In the genomic region with DNA sequence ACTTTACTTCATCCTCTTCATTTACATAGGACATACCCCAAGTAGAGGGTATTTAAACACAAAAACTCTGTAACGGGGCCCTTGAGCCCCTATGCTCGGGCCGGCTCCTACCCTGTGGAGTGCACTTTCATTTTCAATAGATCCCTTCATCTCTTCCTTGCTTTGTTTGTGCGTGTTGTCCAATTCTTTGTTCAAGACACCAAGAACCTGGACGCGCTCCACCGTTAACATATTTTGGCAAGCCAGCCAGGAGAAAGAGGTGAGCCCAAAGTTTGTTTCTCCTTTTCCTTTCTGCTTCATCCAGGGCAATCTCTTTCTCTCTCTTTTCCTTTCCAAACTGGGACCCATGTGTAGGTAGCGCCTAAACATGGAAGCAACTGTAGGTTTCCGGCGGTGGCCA, we compare ENCODE assay signal across 21 cellular contexts. TPM values are rescaled to one million over a fixed set of nuclear protein-coding genes. Genes with fewer than 3 reads are reported as not detected.
A peak's percentile ranks its signal among the peaks of the same experiment; 100 is the strongest.
DNase-seq lines count a peak whose midpoint lies in the region; ATAC-seq, FAIRE-seq and TF ChIP-seq lines count a peak whose summit lies in the region.
"Had no signal": no experiment of that assay in that cellular context is flagged by ENCODE, and none has a peak within 500 bp of the region (broad histone marks: within the 10 kb centered on the region; RNA-seq: fewer than 3 reads in every experiment).

No MANE protein-coding gene starts in this region.

- H4K91ac ChIP-seq in H1 (replicated peaks; ENCODE audit: insufficient read length, low read length): peak overlapping the region; percentile 36

- TF ChIP-seq POLR2A in H1 (IDR thresholded peaks at IDR 0.05; ENCODE audit: control extremely low read depth in 1 of 2, low read depth in 2 of 2, low read length in 2 of 2) (no peak), prostate gland (IDR thresholded peaks at IDR 0.05) (no peak)

- H2AK5ac ChIP-seq in H1 (ENCODE audit: low read depth, low read length): no peak overlapping the region

- ATAC-seq in GM23338 (peak; percentile 12; the same call in 1 of the 3 replicates), natural killer cell (no peak)
- ATAC-seq: CD8-positive, alpha-beta T cell had no signal

- no peaks in the 10 kb centered on the region for H3K36me3 ChIP-seq in GM23338 (ENCODE audit: insufficient read depth)
- H3K36me3 ChIP-seq in HUES6 (ENCODE audit: control insufficient read depth, insufficient read depth, low read length): no peaks in the 10 kb centered on the region
- H3K36me3 ChIP-seq in H1 (ENCODE audit: control insufficient read depth in 2 of 4, insufficient read depth in 4 of 4, low read length in 3 of 4): no peaks in the 10 kb centered on the region
- no peaks in the 10 kb centered on the region for H3K36me3 ChIP-seq in prostate gland
- H3K36me3 ChIP-seq: BLaER1, HAP-1 had no signal

- H3K9me3 Mint-ChIP-seq in GM23338 (peaks cover 11% of the 10 kb centered on the region), natural killer cell (no peaks in the 10 kb centered on the region)
- H3K9me3 Mint-ChIP-seq: CD8-positive, alpha-beta T cell had no signal

- DNase-seq in GM23338 (ENCODE audit: low spot score) (no peak), H1 (ENCODE audit: low read depth in 1 of 2, low spot score in 2 of 2) (no peak), prostate gland (ENCODE audit: low spot score) (peak; percentile 51), NCI-H2107 treated with DMSO at 0.1 percent for 48 hours (lab: John Stamatoyannopoulos, UW; ENCODE audit: unreplicated experiment) (no peak), natural killer cell (no peak)
- DNase-seq in activated CD8-positive, alpha-beta memory T cell treated with anti-CD3 and anti-CD28 coated beads for 24 hours: no peak
- DNase-seq: Caco-2; CD4-positive, CD25-positive, alpha-beta regulatory T cell; CD8-positive, alpha-beta T cell; DMS153; DND-41; HFFc6 had no signal

- H3K36me3 Mint-ChIP-seq in GM23338 (ENCODE audit: low read depth) (peaks cover 11% of the 10 kb centered on the region), natural killer cell (no peaks in the 10 kb centered on the region)
- H3K36me3 Mint-ChIP-seq: CD4-positive, CD25-positive, alpha-beta regulatory T cell; CD8-positive, alpha-beta T cell had no signal

- peak overlapping the region; percentile 41 for H3K4me2 ChIP-seq in GM23338
- 0 out of 4 replicates have a peak overlapping the region, but pooled peaks have one; percentile 1 to 37 for H3K4me2 ChIP-seq in H1 (ENCODE audit: insufficient read depth in 1 of 2, low read depth in 2 of 2, low read length in 2 of 2)
- H3K4me2 ChIP-seq: BLaER1 had no signal

- peak overlapping the region; percentile 54 for H2BK120ac ChIP-seq in H1 (replicated peaks; ENCODE audit: low read depth, low read length)

- 88% methylated on average over 10 of the region's 10 CpGs; no CpG with 5 or more reads in 1 of the 2 experiments for WGBS in H1 (ENCODE audit: extremely low coverage in 1 of 2, insufficient coverage in 1 of 2, insufficient read length in 1 of 2, insufficient replicate concordance in 2 of 2, low coverage in 1 of 2, low lambda C conversion rate in 2 of 2, missing lambda C conversion rate in 1 of 2), 2 experiments
- 44% methylated on average over 10 of the region's 10 CpGs for WGBS in prostate gland

- no peak overlapping the region for H2BK12ac ChIP-seq in H1 (ENCODE audit: low read depth, low read length)

- H3K4me3 ChIP-seq in GM23338: no peak overlapping the region
- no peak overlapping the region for H3K4me3 ChIP-seq in HUES6 (ENCODE audit: low read depth, low read length)
- H3K4me3 ChIP-seq in H1 (ENCODE audit: extremely low read depth in 1 of 4, insufficient read depth in 2 of 4, low read depth in 3 of 4, low read length in 4 of 4): no peak overlapping the region
- no peak overlapping the region for H3K4me3 ChIP-seq in prostate gland
- H3K4me3 ChIP-seq: BLaER1, HAP-1 had no signal

- no peak overlapping the region for H4K5ac ChIP-seq in H1 (ENCODE audit: insufficient read length, low read depth, low read length)

- H3K27ac Mint-ChIP-seq in GM23338 (0 out of 2 replicates have a peak overlapping the region, but pooled peaks have one; percentile 2), natural killer cell (no peak overlapping the region)
- H3K27ac Mint-ChIP-seq: B cell; CD4-positive, CD25-positive, alpha-beta regulatory T cell; CD8-positive, alpha-beta T cell; HFFc6 had no signal

- no peaks in the 10 kb centered on the region for H3K27me3 ChIP-seq in GM23338 (ENCODE audit: insufficient read depth)
- H3K27me3 ChIP-seq in HUES6 (ENCODE audit: control insufficient read depth, insufficient read depth, low read length): no peaks in the 10 kb centered on the region
- no peaks in the 10 kb centered on the region for H3K27me3 ChIP-seq in H1 (replicated peaks in 1 of 4; ENCODE audit: control insufficient read depth in 3 of 4, extremely low read depth in 1 of 4, insufficient read depth in 3 of 4, low read length in 3 of 4)
- H3K27me3 ChIP-seq in prostate gland (replicated peaks; ENCODE audit: insufficient read depth): no peaks in the 10 kb centered on the region
- H3K27me3 ChIP-seq: BLaER1 had no signal

- no peak overlapping the region for H3K9ac ChIP-seq in HUES6 (ENCODE audit: low read length)
- H3K9ac ChIP-seq in H1 (replicated peaks in 1 of 4; ENCODE audit: extremely low read depth in 1 of 4, low read depth in 3 of 4, low read length in 3 of 4): no peak overlapping the region
- H3K9ac ChIP-seq: BLaER1 had no signal

- no peak overlapping the region for H3K4ac ChIP-seq in H1 (replicated peaks; ENCODE audit: insufficient read length, low read depth, low read length)

- no peaks in the 10 kb centered on the region for H3K9me2 ChIP-seq in GM23338 (ENCODE audit: insufficient read depth)

- H3K23me2 ChIP-seq in H1 (ENCODE audit: low read depth, low read length): no peaks in the 10 kb centered on the region

- H3K4me1 Mint-ChIP-seq in GM23338: peaks cover 58% of the 10 kb centered on the region
- H3K4me1 Mint-ChIP-seq in natural killer cell: peaks cover 0 to 7% of the 10 kb centered on the region in 2 donors
- H3K4me1 Mint-ChIP-seq: B cell; CD4-positive, CD25-positive, alpha-beta regulatory T cell had no signal

- H4K20me1 ChIP-seq in GM23338 (replicated peaks; ENCODE audit: insufficient read depth): no peaks in the 10 kb centered on the region
- H4K20me1 ChIP-seq in H1 (replicated peaks in 1 of 2; ENCODE audit: control insufficient read depth in 1 of 2, insufficient read depth in 2 of 2, low read length in 2 of 2): no peaks in the 10 kb centered on the region
- H4K20me1 ChIP-seq: BLaER1 had no signal

- no peak overlapping the region for H3K18ac ChIP-seq in H1 (ENCODE audit: extremely low read depth, low read length)

- TF ChIP-seq CTCF in GM23338 (conservative IDR thresholded peaks at IDR 0.05; ENCODE audit: low read depth in 2 of 2): no peak
- TF ChIP-seq CTCF in H1 (IDR thresholded peaks at IDR 0.05; ENCODE audit: control extremely low read depth in 1 of 3, insufficient read depth in 1 of 3, low read depth in 1 of 3, low read length in 3 of 3): no peak
- no peak for TF ChIP-seq CTCF in prostate gland (IDR thresholded peaks at IDR 0.05)
- no peak for TF ChIP-seq CTCF in natural killer cell (IDR thresholded peaks at IDR 0.05)

- H2BK20ac ChIP-seq in H1 (ENCODE audit: low read length): no peak overlapping the region

- POLR2A ChIA-PET in H1 (lab: Charles Lee; ENCODE audit: partially characterized antibody): interaction anchor here (1.1 to 1.9 kb wide), 3 partner anchors 8 to 28 kb away, joined by 3 to 7 read pairs (median 3); no protein-coding TSS in a partner anchor

- H2BK5ac ChIP-seq in H1 (ENCODE audit: low read depth, low read length): no peak overlapping the region

- peak overlapping the region; percentile 5; the same call in 1 of the 2 replicates for H3K27ac ChIP-seq in GM23338 (ENCODE audit: low read depth)
- H3K27ac ChIP-seq in HUES6 (ENCODE audit: low read depth, low read length): peak overlapping the region; percentile 32; the same call in 1 of the 2 replicates
- no peak overlapping the region; the same call in 1 of the 2 replicates for H3K27ac ChIP-seq in H1 (ENCODE audit: low read depth, low read length)
- H3K27ac ChIP-seq in prostate gland: peak overlapping the region; percentile 42 to 67
- H3K27ac ChIP-seq: 22Rv1, BLaER1, C4-2B had no signal

- no peaks in the 10 kb centered on the region for H3K79me2 ChIP-seq in GM23338 (replicated peaks; ENCODE audit: insufficient read depth)
- no peaks in the 10 kb centered on the region for H3K79me2 ChIP-seq in H1 (ENCODE audit: control insufficient read depth in 1 of 2, insufficient read depth in 2 of 2, low read length in 2 of 2)

- H3K14ac ChIP-seq in H1 (ENCODE audit: insufficient read length): no peak overlapping the region

- no peak overlapping the region for H2BK15ac ChIP-seq in H1 (ENCODE audit: low read length)

- H3K23ac ChIP-seq in H1 (ENCODE audit: insufficient read length): no peak overlapping the region

- no peak overlapping the region for H4K8ac ChIP-seq in H1 (ENCODE audit: extremely low read depth, insufficient read depth, low read length)

- peaks cover 8% of the 10 kb centered on the region for H3K27me3 Mint-ChIP-seq in GM23338 (ENCODE audit: insufficient read depth, low read depth, poor library complexity)
- H3K27me3 Mint-ChIP-seq in natural killer cell (ENCODE audit: low read depth in 2 of 2): peaks cover 16 to 46% of the 10 kb centered on the region in 2 donors

- H3F3A ChIP-seq in GM23338 (replicated peaks; ENCODE audit: low read depth): no peaks in the 10 kb centered on the region

- peaks cover 46% of the 10 kb centered on the region for H3K4me1 ChIP-seq in GM23338 (ENCODE audit: insufficient read depth)
- peaks cover 64% of the 10 kb centered on the region for H3K4me1 ChIP-seq in HUES6 (ENCODE audit: control insufficient read depth, insufficient read depth, low read length)
- H3K4me1 ChIP-seq in H1 (replicated peaks in 1 of 4; ENCODE audit: control insufficient read depth in 3 of 4, insufficient read depth in 4 of 4, low read length in 3 of 4): peaks cover 7 to 26% (median 15%) of the 10 kb centered on the region in 4 experiments
- H3K4me1 ChIP-seq in prostate gland (replicated peaks): peaks cover 5% of the 10 kb centered on the region
- H3K4me1 ChIP-seq: Caco-2, HAP-1 had no signal

- TF ChIP-seq RAD21 in H1 (IDR thresholded peaks at IDR 0.05 in 1 of 2, conservative IDR thresholded peaks at IDR 0.05 in 1 of 2; ENCODE audit: low read depth in 2 of 2, low read length in 2 of 2): no peak

- intact Hi-C loops in prostate gland (cut with DNase I) (no loop called here), natural killer cell (cut with micrococcal nuclease) (no loop called here)

- no peaks in the 10 kb centered on the region for H3K79me1 ChIP-seq in H1 (ENCODE audit: low read depth, low read length)

- no peak for FAIRE-seq in H1 (lab: Jason Lieb, UNC)
- FAIRE-seq: A204.1, G401.6, GM12892 had no signal

- H3K56ac ChIP-seq in H1 (replicated peaks; ENCODE audit: insufficient read length, low read depth, low read length): no peak overlapping the region

- H2AFZ ChIP-seq in GM23338 (no peak overlapping the region), H1 (ENCODE audit: low read length) (no peak overlapping the region)

- no peak for TF ChIP-seq EP300 in H1 (IDR thresholded peaks at IDR 0.05; ENCODE audit: borderline replicate concordance in 1 of 2, low read depth in 2 of 2, low read length in 2 of 2)

- H3K4me3 Mint-ChIP-seq in GM23338 (no peak overlapping the region), natural killer cell (no peak overlapping the region)
- H3K4me3 Mint-ChIP-seq: B cell; CD4-positive, CD25-positive, alpha-beta regulatory T cell; CD8-positive, alpha-beta T cell; HFFc6 had no signal

- CTCF ChIA-PET in H1 (lab: Charles Lee; ENCODE audit: partially characterized antibody): interaction anchor here (1.8 to 7.3 kb wide), 2 partner anchors 14 to 136 kb away, joined by 7 to 59 read pairs; no protein-coding TSS in a partner anchor

- peaks cover 11% of the 10 kb centered on the region for H3K9me3 ChIP-seq in HUES6 (ENCODE audit: control insufficient read depth, insufficient read depth, low read depth, low read length)
- peaks cover 5 to 8% of the 10 kb centered on the region in 2 experiments; a peak in 3 of 4 replicates for H3K9me3 ChIP-seq in H1 (ENCODE audit: insufficient read depth in 2 of 2, low read depth in 1 of 2, low read length in 1 of 2)
- H3K9me3 ChIP-seq in prostate gland: no peaks in the 10 kb centered on the region
- H3K9me3 ChIP-seq: Caco-2, HAP-1 had no signal

RNA-seq across cellular contexts. Expression of a gene that starts 26.0 kb away (rescaled TPM):
- total RNA-seq in GM23338 (2014; rRNA removed; shearing (Covaris generic)): 48.8 and 75.0 TPM in 2 replicates
- polyA plus RNA-seq in GM23338 (2016; fragmentation: Nextera tagmentation; extraction: Ambion mirVana) (41.1 and 46.3 TPM in 2 replicates), H1 (2011; rRNA removed) (58.9 and 75.1 TPM in 2 replicates)
- 25.8 and 26.4 TPM in 2 replicates for total RNA-seq in H1 (2021; fragmentation: NEBNext Ultra II Directional; extraction: Animal tissue kit (Norgen Biotek cat#: 25700))
- 79.1 TPM for polyA plus RNA-seq in H1 (2011; cell fraction: cytosol; rRNA removed)
- polyA plus RNA-seq in H1 (2011; cell fraction: nucleus; rRNA removed): 28.9 TPM
- 33.0 to 61.3 TPM (median 43.3 TPM) in 4 replicates for polyA plus RNA-seq in H1 (2012, experiment 1 of 2)
- 15.1 TPM for polyA plus RNA-seq in H1 (2012, experiment 2 of 2)
- polyA plus RNA-seq in H1 (2013, experiment 1 of 2): 24.6 TPM
- polyA plus RNA-seq in H1 (2013, experiment 2 of 2): 28.6 TPM
- polyA minus RNA-seq in H1 (2011; rRNA and poly(A)+ RNA removed): 13.6 and 20.7 TPM in 2 replicates
- 33.6 TPM for polyA minus RNA-seq in H1 (2011; cell fraction: cytosol; rRNA and poly(A)+ RNA removed)
- polyA minus RNA-seq in H1 (2011; cell fraction: nucleus; rRNA and poly(A)+ RNA removed): 17.5 TPM
- total RNA-seq in prostate gland (100 to 1,000 TPM; 148 to 325 TPM), natural killer cell (10 to 100 TPM in 2 of 3 donors, 1 to 10 TPM in 1; 9.9 to 12.9 (median 12.1) TPM)

RNA-seq across cellular contexts. Expression of a gene that starts 58.1 kb away (rescaled TPM):
- total RNA-seq in GM23338 (2014; rRNA removed; shearing (Covaris generic)): 0.47 and 1.2 TPM in 2 replicates
- polyA plus RNA-seq in GM23338 (2016; fragmentation: Nextera tagmentation; extraction: Ambion mirVana): 0.70 and 0.87 TPM in 2 replicates
- total RNA-seq in H1 (2021; fragmentation: NEBNext Ultra II Directional; extraction: Animal tissue kit (Norgen Biotek cat#: 25700)): 0.84 and 0.91 TPM in 2 replicates
- polyA plus RNA-seq in H1 (2011; rRNA removed): 0.82 and 0.83 TPM in 2 replicates
- 0.96 TPM for polyA plus RNA-seq in H1 (2011; cell fraction: cytosol; rRNA removed)
- 4.0 TPM for polyA plus RNA-seq in H1 (2011; cell fraction: nucleus; rRNA removed)
- 1.1 to 1.8 TPM (median 1.4 TPM) in 4 replicates for polyA plus RNA-seq in H1 (2012, experiment 1 of 2)
- 0.21 TPM for polyA plus RNA-seq in H1 (2012, experiment 2 of 2)
- polyA plus RNA-seq in H1 (2013, experiment 1 of 2): 0.45 TPM
- polyA plus RNA-seq in H1 (2013, experiment 2 of 2): 0.35 TPM
- 0.44 and 0.59 TPM in 2 replicates for polyA minus RNA-seq in H1 (2011; rRNA and poly(A)+ RNA removed)
- 0.44 TPM for polyA minus RNA-seq in H1 (2011; cell fraction: cytosol; rRNA and poly(A)+ RNA removed)
- 1.7 TPM for polyA minus RNA-seq in H1 (2011; cell fraction: nucleus; rRNA and poly(A)+ RNA removed)
- total RNA-seq in prostate gland: 1 to 10 TPM; 2.6 to 3.4 TPM
- total RNA-seq in natural killer cell: under 1 TPM; 0.19 to 0.45 (median 0.20) TPM
- polyA plus RNA-seq: CD4-positive, CD25-positive, alpha-beta regulatory T cell had no signal
